Comparison of ENCODE assay signal across 8 cellular contexts in the genomic region with DNA sequence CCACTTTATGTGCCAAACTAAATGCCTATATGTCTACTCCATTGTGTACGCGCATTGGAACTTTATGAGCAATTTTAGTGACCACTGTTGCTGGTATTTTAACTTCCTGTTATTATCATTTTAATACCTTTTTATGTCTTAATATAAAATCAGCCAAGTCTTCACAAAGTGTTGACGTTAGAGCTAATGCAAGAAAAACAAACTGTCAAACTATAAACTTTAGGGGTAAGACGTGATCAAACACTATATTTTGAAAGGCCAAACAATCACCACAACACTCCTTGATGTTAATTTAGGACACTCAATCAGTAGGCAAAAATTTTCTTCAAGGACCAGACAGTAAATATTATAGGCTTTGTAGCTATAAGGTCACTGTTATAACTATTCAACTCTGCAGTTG.
"Had no signal": no experiment of that assay in that cellular context is flagged by ENCODE, and none has a peak within 500 bp of the region (broad histone marks: within the 10 kb centered on the region; RNA-seq: fewer than 3 reads in every experiment).

No MANE protein-coding gene starts in this region.

- DNase-seq: GM23248, GOT3, H7, H9, HCEC 1CT, HFFc6 had no signal

- H3K4me3 ChIP-seq: GM23248, GM23338, HAP-1 had no signal

- H3K36me3 ChIP-seq: HAP-1 had no signal

- H3K9me3 ChIP-seq: HAP-1 had no signal

- H3K27ac ChIP-seq: GM23248 had no signal
